In the genomic region with DNA sequence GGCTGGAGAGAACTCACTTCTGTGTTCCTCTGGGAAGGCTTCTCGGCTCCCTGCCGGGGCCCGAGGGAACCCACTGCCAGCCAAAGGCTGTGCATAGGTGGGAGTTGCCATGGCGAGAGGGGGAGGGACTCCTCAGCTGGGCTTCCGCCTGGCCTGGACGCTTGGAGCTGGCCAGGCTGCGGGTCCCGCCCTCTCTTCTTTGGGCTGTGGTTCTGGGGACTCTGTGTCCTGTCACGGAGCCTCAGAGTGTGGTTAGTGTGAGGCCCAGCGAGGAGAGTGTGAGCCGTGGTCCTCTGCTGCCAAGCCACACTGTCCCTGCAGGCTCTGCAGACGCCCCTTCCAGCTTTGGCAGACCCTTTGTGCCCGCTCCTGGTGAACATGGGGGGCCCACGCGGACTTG, we compare ENCODE assay signal across 11 cellular contexts.
DNase-seq lines count a peak whose midpoint lies in the region; ATAC-seq and TF ChIP-seq lines count a peak whose summit lies in the region.
"Had no signal": no experiment of that assay in that cellular context is flagged by ENCODE, and none has a peak within 500 bp of the region (broad histone marks: within the 10 kb centered on the region; RNA-seq: fewer than 3 reads in every experiment).

No MANE protein-coding gene starts in this region.

- H3K4me1 ChIP-seq in Panc1 (ENCODE audit: control insufficient read depth, insufficient read depth, low read length) (no peaks in the 10 kb centered on the region), mesendoderm (ENCODE audit: control insufficient read depth, low read depth, low read length) (no peaks in the 10 kb centered on the region), spleen (peaks cover 0 to 39% (median 8%) of the 10 kb centered on the region in 6 donors)

- no peak overlapping the region for H3K18ac ChIP-seq in mesendoderm (ENCODE audit: low read length)

- DNase-seq in Panc1 (ENCODE audit: low read depth, low spot score) = no peak
- DNase-seq in globus pallidus (ENCODE audit: low spot score) = peak; percentile 64
- peak; percentile 28 for DNase-seq in mesendoderm
- peak; percentile 24 for DNase-seq in superior temporal gyrus (ENCODE audit: extremely low spot score)
- no peak for DNase-seq in SW480 (ENCODE audit: low spot score)
- DNase-seq in NCI-H2107 (lab: John Stamatoyannopoulos, UW) = no peak
- no peak for DNase-seq in NCI-H524 treated with DMSO at 0.1 percent for 48 hours (lab: John Stamatoyannopoulos, UW)
- DNase-seq in spleen = no peak
- DNase-seq: activated T-cell treated with anti-CD3 and anti-CD28 coated beads, Interleukin-2, amount 50 U/mL, for 48 hours had no signal

- BruUV-seq in Panc1 (replicated peaks; lab: Mats Ljungman, UMichigan) = no TSS peak

- H3K9me3 ChIP-seq in Panc1 (ENCODE audit: control insufficient read depth, insufficient read depth, low read depth, low read length) = no peaks in the 10 kb centered on the region
- no peaks in the 10 kb centered on the region for H3K9me3 ChIP-seq in spleen

- H4K8ac ChIP-seq in mesendoderm (ENCODE audit: low read depth, low read length) = no peak overlapping the region

- peaks cover 16% of the 10 kb centered on the region for H3K79me1 ChIP-seq in mesendoderm (ENCODE audit: low read length)

- H3K4me2 ChIP-seq in mesendoderm (ENCODE audit: low read length) = no peak overlapping the region

- no peak overlapping the region for H2BK120ac ChIP-seq in mesendoderm (ENCODE audit: low read depth, low read length)

- in situ Hi-C loops in Panc1 (cut with HindIII; ENCODE audit: low pct_unique_long_range_greater_than_20kb, low sequenced_read_pairs) = no loop called here

- 0 out of 2 replicates have a peak, but pooled peaks have one; percentile 26 for ATAC-seq in Panc1
- ATAC-seq: HCT116, K562 had no signal

- no peak overlapping the region for H3K27ac ChIP-seq in Panc1 (ENCODE audit: low read length)
- no peak overlapping the region for H3K27ac ChIP-seq in mesendoderm (ENCODE audit: low read depth, low read length)
- no peak overlapping the region for H3K27ac ChIP-seq in spleen

- H3K36me3 ChIP-seq in Panc1 (ENCODE audit: control insufficient read depth, insufficient read depth, low read length) (no peaks in the 10 kb centered on the region), mesendoderm (ENCODE audit: control insufficient read depth, insufficient read depth, low read length) (no peaks in the 10 kb centered on the region), spleen (no peaks in the 10 kb centered on the region)

- H3K9ac ChIP-seq in mesendoderm (ENCODE audit: low read length) = no peak overlapping the region

- H2BK15ac ChIP-seq in mesendoderm (replicated peaks; ENCODE audit: low read depth) = no peak overlapping the region

- no CpG with 5 or more reads among the region's 15 CpGs for WGBS in mesendoderm (ENCODE audit: extremely low coverage, insufficient coverage, low lambda C conversion rate)
- WGBS in spleen, 5 donors = 68 to 81% (median 78%) methylated on average over 10 to 15 of the region's 15 CpGs

- POLR2A ChIA-PET in Panc1 (lab: Charles Lee) = no interaction called here

- no peak overlapping the region for H2AK5ac ChIP-seq in mesendoderm (ENCODE audit: low read length)

- no peak overlapping the region for H4K5ac ChIP-seq in mesendoderm (ENCODE audit: low read length)

- CTCF ChIA-PET in Panc1 (lab: Charles Lee) = no interaction called here

- no peak overlapping the region for H3K56ac ChIP-seq in mesendoderm (ENCODE audit: low read length)

- H3K4ac ChIP-seq in mesendoderm (ENCODE audit: low read depth, low read length) = no peak overlapping the region

- H3K79me2 ChIP-seq in mesendoderm (ENCODE audit: control insufficient read depth, insufficient read depth, low read length) = peaks cover 2% of the 10 kb centered on the region

- H2BK5ac ChIP-seq in mesendoderm (ENCODE audit: low read length) = no peak overlapping the region

- H3K23ac ChIP-seq in mesendoderm (ENCODE audit: low read length) = no peak overlapping the region

- intact Hi-C loops in Panc1 (cut with micrococcal nuclease; ENCODE audit: unreplicated experiment) = no loop called here
- intact Hi-C loops in spleen (cut with DNase I; ENCODE audit: low total_unique reads) = no loop called here

- TF ChIP-seq CTCF in Panc1 (IDR thresholded peaks at IDR 0.05) (no peak), spleen (IDR thresholded peaks at IDR 0.05 in 8 of 11, conservative IDR thresholded peaks at IDR 0.05 in 3 of 11) (no peak)

- TF ChIP-seq POLR2A in spleen (IDR thresholded peaks at IDR 0.05) = no peak

- no peak overlapping the region for H3K4me3 ChIP-seq in Panc1 (ENCODE audit: low read depth in 2 of 2, low read length in 2 of 2)
- no peak overlapping the region for H3K4me3 ChIP-seq in mesendoderm (ENCODE audit: low read length)
- H3K4me3 ChIP-seq in spleen = no peak overlapping the region
- H3K4me3 ChIP-seq: K562 had no signal

- H3K27me3 ChIP-seq in Panc1 (ENCODE audit: control insufficient read depth, insufficient read depth, low read length) (no peaks in the 10 kb centered on the region), mesendoderm (ENCODE audit: insufficient read depth, low read length, poor library complexity) (no peaks in the 10 kb centered on the region), spleen (replicated peaks in 1 of 7) (peaks cover 0 to 23% (median 0%) of the 10 kb centered on the region in 7 donors)

Comparison
In these comparisons a context has a peak if more than half of its experiments do, and no peak if none do; other contexts are left out.
1. DNase-seq: peak in globus pallidus (single experiment), mesendoderm (single experiment) and superior temporal gyrus (single experiment); none in Panc1 (single experiment), SW480 (single experiment), NCI-H2107 (single experiment), NCI-H524 treated with DMSO at 0.1 percent for 48 hours (single experiment) and spleen (single experiment).